ENCODE assay signal across 21 cellular contexts in genomic region chr9:14525840-14526239, GRCh38.
DNase-seq lines count a peak whose midpoint lies in the region; ATAC-seq and TF ChIP-seq lines count a peak whose summit lies in the region.
"Had no signal": no experiment of that assay in that cellular context is flagged by ENCODE, and none has a peak within 500 bp of the region (broad histone marks: within the 10 kb centered on the region; RNA-seq: fewer than 3 reads in every experiment).

No MANE protein-coding gene starts in this region.

- H3K4me1 ChIP-seq in CD8-positive, alpha-beta memory T cell (ENCODE audit: insufficient read depth, low read length): no peaks in the 10 kb centered on the region
- H3K4me1 ChIP-seq in upper lobe of right lung (no peaks in the 10 kb centered on the region), colonic mucosa (no peaks in the 10 kb centered on the region)
- H3K4me1 ChIP-seq: BLaER1 treated with 17β-estradiol and CSF1 and Interleukin-3, amounts not matched to agents 10 nM and 100 nM had no signal

- H3K27me3 ChIP-seq in CD8-positive, alpha-beta memory T cell (ENCODE audit: insufficient read depth, low read length, poor library complexity, severe bottlenecking): no peaks in the 10 kb centered on the region
- no peaks in the 10 kb centered on the region for H3K27me3 ChIP-seq in upper lobe of right lung
- H3K27me3 ChIP-seq in colonic mucosa: no peaks in the 10 kb centered on the region
- H3K27me3 ChIP-seq: BLaER1 treated with 17β-estradiol and CSF1 and Interleukin-3, amounts not matched to agents 10 nM and 100 nM; SJCRH30 had no signal

- POLR2A ChIA-PET in CD8-positive, alpha-beta memory T cell (lab: Charles Lee): no interaction called here

- intact Hi-C loops in upper lobe of right lung (cut with DNase I) (no loop called here), colonic mucosa (cut with DNase I) (no loop called here)

- H3K27me3 Mint-ChIP-seq in CD8-positive, alpha-beta memory T cell: no peaks in the 10 kb centered on the region

- peak overlapping the region; percentile 32 for H3K27ac ChIP-seq in CD8-positive, alpha-beta memory T cell (ENCODE audit: low read depth, low read length)
- H3K27ac ChIP-seq in upper lobe of right lung: no peak overlapping the region
- H3K27ac ChIP-seq in colonic mucosa: no peak overlapping the region
- H3K27ac ChIP-seq: BLaER1 treated with 17β-estradiol and CSF1 and Interleukin-3, amounts not matched to agents 10 nM and 100 nM; SJCRH30 had no signal

- no peak overlapping the region for H3K9ac ChIP-seq in colonic mucosa (ENCODE audit: low read depth in 2 of 2, low read length in 2 of 2)
- H3K9ac ChIP-seq: BLaER1 treated with 17β-estradiol and CSF1 and Interleukin-3, amounts not matched to agents 10 nM and 100 nM had no signal

- TF ChIP-seq CTCF in upper lobe of right lung (IDR thresholded peaks at IDR 0.05) (no peak), colonic mucosa (IDR thresholded peaks at IDR 0.05) (no peak)

- CTCF ChIA-PET in CD8-positive, alpha-beta memory T cell (lab: Charles Lee): no interaction called here

- H3K27ac Mint-ChIP-seq in CD8-positive, alpha-beta memory T cell: no peak overlapping the region
- H3K27ac Mint-ChIP-seq: CD4-positive, alpha-beta memory T cell; T-cell had no signal

- no peaks in the 10 kb centered on the region for H3K9me3 ChIP-seq in CD8-positive, alpha-beta memory T cell (ENCODE audit: low read length)
- H3K9me3 ChIP-seq in upper lobe of right lung (no peaks in the 10 kb centered on the region), colonic mucosa (no peaks in the 10 kb centered on the region)
- H3K9me3 ChIP-seq: BLaER1 treated with 17β-estradiol and CSF1 and Interleukin-3, amounts not matched to agents 10 nM and 100 nM; MG63; SJCRH30 had no signal

- no peak overlapping the region for H3K4me3 ChIP-seq in CD8-positive, alpha-beta memory T cell (ENCODE audit: low read length)
- H3K4me3 ChIP-seq in upper lobe of right lung: no peak overlapping the region
- H3K4me3 ChIP-seq in colonic mucosa: no peak overlapping the region
- H3K4me3 ChIP-seq: BLaER1 treated with 17β-estradiol and CSF1 and Interleukin-3, amounts not matched to agents 10 nM and 100 nM; MG63; SJCRH30 had no signal

- no peaks in the 10 kb centered on the region for H3K4me1 Mint-ChIP-seq in CD8-positive, alpha-beta memory T cell
- H3K4me1 Mint-ChIP-seq: CD4-positive, alpha-beta memory T cell; T-cell had no signal

- no peaks in the 10 kb centered on the region for H3K36me3 Mint-ChIP-seq in CD8-positive, alpha-beta memory T cell
- H3K36me3 Mint-ChIP-seq: CD4-positive, alpha-beta memory T cell; T-cell had no signal

- H3K4me3 Mint-ChIP-seq in CD8-positive, alpha-beta memory T cell: no peak overlapping the region
- H3K4me3 Mint-ChIP-seq: CD4-positive, alpha-beta memory T cell; T-cell had no signal

- DNase-seq in NCI-H1105 treated with DMSO at 0.1 percent for 48 hours (lab: John Stamatoyannopoulos, UW): peak; percentile 63
- DNase-seq in NCI-H1105 (lab: John Stamatoyannopoulos, UW): no peak
- no peak for DNase-seq in CD8-positive, alpha-beta memory T cell
- DNase-seq in NCI-H146 treated with DMSO at 0.1 percent for 48 hours (lab: John Stamatoyannopoulos, UW; ENCODE audit: unreplicated experiment): peak; percentile 28
- DNase-seq in NCI-H69 (lab: John Stamatoyannopoulos, UW): peak; percentile 69
- no peak for DNase-seq in upper lobe of right lung
- no peak for DNase-seq in HuH-7.5 (ENCODE audit: low spot score)
- no peak for DNase-seq in colonic mucosa
- DNase-seq: 8988T; Calu3; CD4-positive, alpha-beta memory T cell; DMS153; MG63; NCI-H2029; NCI-H510A; NK-92 treated with Interleukin-12 subunit alpha and Interleukin-12 subunit beta, amount 100 ng/mL, for 24 hours; SJCRH30; T-cell; T-helper 9 cell had no signal

- no peak for ATAC-seq in upper lobe of right lung
- ATAC-seq: Panc1, T-cell had no signal

- H3K36me3 ChIP-seq in CD8-positive, alpha-beta memory T cell (ENCODE audit: insufficient read depth, low read length): no peaks in the 10 kb centered on the region
- H3K36me3 ChIP-seq in upper lobe of right lung (no peaks in the 10 kb centered on the region), colonic mucosa (no peaks in the 10 kb centered on the region)
- H3K36me3 ChIP-seq: BLaER1 treated with 17β-estradiol and CSF1 and Interleukin-3, amounts not matched to agents 10 nM and 100 nM; MG63; SJCRH30 had no signal

- peaks cover 0 to 2% (median 0%) of the 10 kb centered on the region in 5 donors for H3K9me3 Mint-ChIP-seq in CD8-positive, alpha-beta memory T cell
- H3K9me3 Mint-ChIP-seq: T-cell had no signal

Comparison
In these comparisons a context has a peak if more than half of its experiments do, and no peak if none do; other contexts are left out.
1. DNase-seq: peak in NCI-H1105 treated with DMSO at 0.1 percent for 48 hours (single experiment), NCI-H146 treated with DMSO at 0.1 percent for 48 hours (single experiment) and NCI-H69 (single experiment); none in NCI-H1105 (single experiment), CD8-positive, alpha-beta memory T cell (0 of 5), upper lobe of right lung (single experiment), HuH-7.5 (single experiment) and colonic mucosa (single experiment).